Comparison of ENCODE assay signal across 9 cellular contexts in the genomic region with DNA sequence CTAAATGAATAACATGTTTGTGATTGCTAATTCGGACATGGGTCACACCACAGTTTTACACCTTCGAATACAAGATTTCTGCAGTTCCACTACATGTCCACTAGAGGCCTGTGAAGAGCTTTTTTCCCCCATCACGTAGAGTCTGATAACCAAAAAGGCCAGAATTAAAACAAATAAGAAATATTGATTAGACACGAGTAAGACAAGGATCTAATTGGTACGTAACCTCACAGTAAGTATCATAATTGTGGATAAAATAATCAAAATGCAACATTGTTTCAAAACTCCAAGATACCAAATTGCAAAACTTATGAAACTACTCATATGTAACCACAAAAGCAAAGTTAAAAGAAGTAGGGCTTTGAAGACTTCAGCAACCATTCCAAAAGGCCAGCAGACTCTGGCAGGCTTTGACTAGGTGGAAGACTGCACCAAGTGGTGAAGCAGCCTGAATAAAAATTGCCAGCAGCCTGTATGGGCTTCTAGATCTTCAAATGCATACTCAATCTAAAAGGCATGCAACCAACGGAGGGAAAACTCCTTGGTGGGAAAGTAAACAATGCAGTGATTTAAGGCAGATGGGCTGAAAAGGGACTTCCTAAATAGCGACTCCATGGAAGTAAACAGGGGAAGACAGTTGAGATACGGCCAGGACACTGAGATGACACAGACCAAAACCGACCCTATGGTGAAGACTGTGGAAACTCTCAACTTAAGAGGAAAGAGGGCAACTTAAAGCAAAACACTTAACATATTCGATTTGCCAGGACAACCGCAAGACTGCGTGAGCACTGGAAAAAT. TPM values are rescaled to one million over a fixed set of nuclear protein-coding genes. Genes with fewer than 3 reads are reported as not detected.
A peak's percentile ranks its signal among the peaks of the same experiment; 100 is the strongest.
DNase-seq lines count a peak whose midpoint lies in the region; ATAC-seq, FAIRE-seq and TF ChIP-seq lines count a peak whose summit lies in the region.
"Had no signal": no experiment of that assay in that cellular context is flagged by ENCODE, and none has a peak within 500 bp of the region (broad histone marks: within the 10 kb centered on the region; RNA-seq: fewer than 3 reads in every experiment).

No MANE protein-coding gene starts in this region.

- H3K4me1 ChIP-seq in BLaER1 (peaks cover 15% of the 10 kb centered on the region), vagina (peaks cover 43% of the 10 kb centered on the region)

- TF ChIP-seq CTCF in vagina (IDR thresholded peaks at IDR 0.05), result peak; percentile 61 to 81 (median 63)

- intact Hi-C loops in vagina (cut with DNase I), result no loop called here

- DNase-seq in GM18507 (ENCODE audit: extremely low spot score, insufficient read length, low read depth) (no peak), OCI-M1 (lab: John Stamatoyannopoulos, UW) (peak; percentile 46), dermis blood vessel endothelial cell (peak; percentile 77), lung microvascular endothelial cell (ENCODE audit: low read depth in 2 of 2) (peak; percentile 66 to 79), vagina (ENCODE audit: extremely low spot score in 2 of 2) (no peak)
- no peak for DNase-seq in activated CD4-positive, CD25-positive, alpha-beta regulatory T cell (lab: John Stamatoyannopoulos, UW)

- H3K36me3 ChIP-seq in BLaER1, result no peaks in the 10 kb centered on the region
- no peaks in the 10 kb centered on the region for H3K36me3 ChIP-seq in vagina

- H3K27me3 ChIP-seq in BLaER1 (no peaks in the 10 kb centered on the region), vagina (no peaks in the 10 kb centered on the region)

- H3K4me3 ChIP-seq in BLaER1, result no peak overlapping the region
- H3K4me3 ChIP-seq in vagina, result no peak overlapping the region

- H3K9ac ChIP-seq in BLaER1, result no peak overlapping the region

- H3K27ac ChIP-seq in BLaER1 (0 out of 2 replicates have a peak overlapping the region, but pooled peaks have one; percentile 27), vagina (peak overlapping the region; percentile 75)

- no peak for TF ChIP-seq POLR2A in vagina (IDR thresholded peaks at IDR 0.05)

- H4K20me1 ChIP-seq in BLaER1, result no peaks in the 10 kb centered on the region

- peak; percentile 76 for ATAC-seq in HG03432 (IDR thresholded peaks at IDR 0.05; ENCODE audit: unreplicated experiment)

- H3K9me3 ChIP-seq in BLaER1 (peaks cover 19% of the 10 kb centered on the region), vagina (no peaks in the 10 kb centered on the region)

- FAIRE-seq in GM18507 (lab: Jason Lieb, UNC), result peak; percentile 61
- FAIRE-seq: TTC549 had no signal

- H3K4me2 ChIP-seq in BLaER1, result peak overlapping the region; percentile 11; the same call in 1 of the 2 replicates

RNA-seq across cellular contexts. Expression of a gene that starts 56.7 kb away (rescaled TPM):
- total RNA-seq in dermis blood vessel endothelial cell, result 27.1 and 27.7 TPM in 2 replicates
- total RNA-seq in lung microvascular endothelial cell, result 16.3 and 23.6 TPM in 2 replicates
- 33.1 TPM for total RNA-seq in vagina

Comparison
In these comparisons a context has a peak if more than half of its experiments do, and no peak if none do; other contexts are left out.
1. DNase-seq: peak in OCI-M1 (single experiment), dermis blood vessel endothelial cell (single experiment) and lung microvascular endothelial cell (2 of 2); none in GM18507 (single experiment), vagina (0 of 2) and activated CD4-positive, CD25-positive, alpha-beta regulatory T cell (0 of 4).